15 cellular contexts compared by ENCODE assay signal in the genomic region with DNA sequence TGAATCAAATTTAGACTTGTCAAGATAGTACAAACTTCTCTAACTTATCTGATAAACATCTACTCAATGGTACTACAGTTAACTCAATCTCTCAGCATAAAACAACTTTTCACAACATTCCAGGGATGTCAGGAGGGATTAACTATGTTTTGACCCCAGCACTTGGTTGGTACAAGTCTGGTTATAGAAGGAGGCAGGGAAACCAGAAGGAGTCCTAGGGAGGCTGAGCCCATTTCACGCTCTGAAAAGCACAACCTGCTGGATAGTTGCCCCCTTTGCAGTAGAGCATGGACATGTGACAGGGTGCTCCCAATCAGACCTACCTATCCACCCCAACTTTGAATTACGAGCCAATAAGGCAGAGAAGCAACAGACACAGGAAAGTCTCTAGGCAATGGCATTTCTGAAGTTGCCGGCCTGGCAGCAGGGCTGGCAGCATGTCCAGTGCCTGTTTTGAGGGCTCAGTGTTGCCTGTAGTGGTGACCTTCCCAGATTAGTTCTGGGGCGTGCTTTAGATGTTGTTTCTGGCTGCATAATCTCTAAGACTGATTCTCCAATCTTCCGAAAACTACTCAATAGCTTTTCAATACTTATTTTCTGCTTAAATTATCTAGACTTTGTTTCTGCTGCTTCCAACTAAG. TPM values are rescaled to one million over a fixed set of nuclear protein-coding genes. Genes with fewer than 3 reads are reported as not detected.
DNase-seq lines count a peak whose midpoint lies in the region; ATAC-seq, FAIRE-seq and TF ChIP-seq lines count a peak whose summit lies in the region.
"Had no signal": no experiment of that assay in that cellular context is flagged by ENCODE, and none has a peak within 500 bp of the region (broad histone marks: within the 10 kb centered on the region; RNA-seq: fewer than 3 reads in every experiment).

No MANE protein-coding gene starts in this region.

- no peak overlapping the region for H3K4ac ChIP-seq in H1 (replicated peaks; ENCODE audit: insufficient read length, low read depth, low read length)

- H3K9me3 Mint-ChIP-seq in CD14-positive monocyte, result peaks cover 0 to 2% (median 0%) of the 10 kb centered on the region in 7 donors
- H3K9me3 Mint-ChIP-seq: CD4-positive, alpha-beta T cell; stimulated activated naive CD8-positive, alpha-beta T cell treated with anti-CD3 and anti-CD28 coated beads, Interleukin-15, Interleukin-2, amounts not matched to agents 100 ng/mL and 50 ng/mL, for 24 hours had no signal

- no peaks in the 10 kb centered on the region for H3K36me3 ChIP-seq in OCI-LY1 (ENCODE audit: insufficient read depth, low read length)
- H3K36me3 ChIP-seq in H1 (ENCODE audit: control insufficient read depth in 2 of 4, insufficient read depth in 4 of 4, low read length in 3 of 4), result no peaks in the 10 kb centered on the region; a peak in 1 of 8 replicates

- ATAC-seq in GM19395 (IDR thresholded peaks at IDR 0.05; ENCODE audit: unreplicated experiment), result no peak

- H3K4me3 ChIP-seq in OCI-LY1 (ENCODE audit: low read depth, low read length, poor library complexity, severe bottlenecking) (no peak overlapping the region), H1 (ENCODE audit: extremely low read depth in 1 of 4, insufficient read depth in 2 of 4, low read depth in 3 of 4, low read length in 4 of 4) (no peak overlapping the region)

- H2BK5ac ChIP-seq in H1 (ENCODE audit: low read depth, low read length), result no peak overlapping the region

- H3K9ac ChIP-seq in OCI-LY1 (ENCODE audit: low read length), result no peak overlapping the region
- H3K9ac ChIP-seq in H1 (replicated peaks in 1 of 4; ENCODE audit: extremely low read depth in 1 of 4, low read depth in 3 of 4, low read length in 3 of 4), result no peak overlapping the region

- FAIRE-seq in H1 (lab: Jason Lieb, UNC), result no peak

- no peak overlapping the region for H4K91ac ChIP-seq in H1 (replicated peaks; ENCODE audit: insufficient read length, low read length)

- no peak overlapping the region for H4K5ac ChIP-seq in H1 (ENCODE audit: insufficient read length, low read depth, low read length)

- peaks cover 48% of the 10 kb centered on the region for H3K4me1 Mint-ChIP-seq in CD14-positive monocyte
- H3K4me1 Mint-ChIP-seq: nephron progenitor cell had no signal

- no peaks in the 10 kb centered on the region for H3K23me2 ChIP-seq in H1 (ENCODE audit: low read depth, low read length)

- H3K79me1 ChIP-seq in H1 (ENCODE audit: low read depth, low read length), result no peaks in the 10 kb centered on the region

- H2BK15ac ChIP-seq in H1 (ENCODE audit: low read length), result no peak overlapping the region

- H3F3A ChIP-seq in OCI-LY1 (ENCODE audit: insufficient read depth, low read length), result no peaks in the 10 kb centered on the region

- peak overlapping the region; percentile 78 to 94 (median 90) for H3K27ac Mint-ChIP-seq in CD14-positive monocyte
- H3K27ac Mint-ChIP-seq: CD4-positive, alpha-beta T cell; nephron progenitor cell; stimulated activated naive CD8-positive, alpha-beta T cell treated with anti-CD3 and anti-CD28 coated beads, Interleukin-15, Interleukin-2, amounts not matched to agents 100 ng/mL and 50 ng/mL, for 24 hours had no signal

- TF ChIP-seq RAD21 in H1 (IDR thresholded peaks at IDR 0.05 in 1 of 2, conservative IDR thresholded peaks at IDR 0.05 in 1 of 2; ENCODE audit: low read depth in 2 of 2, low read length in 2 of 2), result no peak

- TF ChIP-seq CTCF in CD14-positive monocyte (IDR thresholded peaks at IDR 0.05), result no peak
- TF ChIP-seq CTCF in OCI-LY1 (IDR thresholded peaks at IDR 0.05; ENCODE audit: low read length), result no peak
- no peak for TF ChIP-seq CTCF in H1 (IDR thresholded peaks at IDR 0.05; ENCODE audit: control extremely low read depth in 1 of 3, insufficient read depth in 1 of 3, low read depth in 1 of 3, low read length in 3 of 3)

- intact Hi-C loops in CD14-positive monocyte (cut with micrococcal nuclease), result no loop called here

- H2AFZ ChIP-seq in OCI-LY1 (ENCODE audit: low read length), result 0 out of 2 replicates have a peak overlapping the region, but pooled peaks have one; percentile 35
- H2AFZ ChIP-seq in H1 (ENCODE audit: low read length), result peak overlapping the region; percentile 42; the same call in 1 of the 2 replicates

- no peak overlapping the region for H3K14ac ChIP-seq in H1 (ENCODE audit: insufficient read length)

- no peak for DNase-seq in CD14-positive monocyte (ENCODE audit: low spot score)
- DNase-seq in H1 (ENCODE audit: low read depth in 1 of 2, low spot score in 2 of 2), result no peak
- peak; percentile 55 for DNase-seq in non-pigmented ciliary epithelial cell (ENCODE audit: low read depth)
- DNase-seq in stimulated activated CD4-positive, alpha-beta T cell treated with anti-CD3 and anti-CD28 coated beads, Interleukin-4, amount 100 ng/mL, for 24 hours, result no peak
- DNase-seq in hypothalamus (lab: John Stamatoyannopoulos, UW), result no peak
- DNase-seq in NCI-H748 treated with DMSO at 0.1 percent for 48 hours (lab: John Stamatoyannopoulos, UW), result no peak
- DNase-seq: CD4-positive, alpha-beta T cell; effector memory CD4-positive, alpha-beta T cell; NCI-H1105 treated with DMSO at 0.1 percent for 48 hours; NCI-H774; nephron progenitor cell; T-helper 1 cell had no signal

- H4K8ac ChIP-seq in H1 (ENCODE audit: extremely low read depth, insufficient read depth, low read length), result no peak overlapping the region

- H3K27me3 Mint-ChIP-seq in CD14-positive monocyte (ENCODE audit: low read depth in 3 of 3), result no peaks in the 10 kb centered on the region

- H3K4me2 ChIP-seq in OCI-LY1 (ENCODE audit: low read length) (no peak overlapping the region), H1 (ENCODE audit: insufficient read depth in 1 of 2, low read depth in 2 of 2, low read length in 2 of 2) (no peak overlapping the region)

- H4K20me1 ChIP-seq in OCI-LY1 (ENCODE audit: insufficient read depth, low read length), result no peaks in the 10 kb centered on the region
- H4K20me1 ChIP-seq in H1 (replicated peaks in 1 of 2; ENCODE audit: control insufficient read depth in 1 of 2, insufficient read depth in 2 of 2, low read length in 2 of 2), result no peaks in the 10 kb centered on the region

- no peak for TF ChIP-seq EP300 in H1 (IDR thresholded peaks at IDR 0.05; ENCODE audit: borderline replicate concordance in 1 of 2, low read depth in 2 of 2, low read length in 2 of 2)

- H3K23ac ChIP-seq in H1 (ENCODE audit: insufficient read length), result no peak overlapping the region

- H3K27ac ChIP-seq in OCI-LY1 (ENCODE audit: low read depth, low read length, poor library complexity, severe bottlenecking) (peak overlapping the region; percentile 26), H1 (ENCODE audit: low read depth, low read length) (no peak overlapping the region)

- H3K36me3 Mint-ChIP-seq in CD14-positive monocyte, result no peaks in the 10 kb centered on the region

- H3K9me3 ChIP-seq in OCI-LY1 (ENCODE audit: low read length) (no peaks in the 10 kb centered on the region), H1 (ENCODE audit: insufficient read depth in 2 of 2, low read depth in 1 of 2, low read length in 1 of 2) (no peaks in the 10 kb centered on the region)

- no peak overlapping the region for H3K4me3 Mint-ChIP-seq in CD14-positive monocyte
- H3K4me3 Mint-ChIP-seq: CD4-positive, alpha-beta T cell; nephron progenitor cell; stimulated activated naive CD8-positive, alpha-beta T cell treated with anti-CD3 and anti-CD28 coated beads, Interleukin-15, Interleukin-2, amounts not matched to agents 100 ng/mL and 50 ng/mL, for 24 hours had no signal

- no peaks in the 10 kb centered on the region for H3K9me2 ChIP-seq in OCI-LY1 (ENCODE audit: low read depth, low read length)

- H3K27me3 ChIP-seq in OCI-LY1 (ENCODE audit: insufficient read depth, low read length) (no peaks in the 10 kb centered on the region), H1 (replicated peaks in 1 of 4; ENCODE audit: control insufficient read depth in 3 of 4, extremely low read depth in 1 of 4, insufficient read depth in 3 of 4, low read length in 3 of 4) (no peaks in the 10 kb centered on the region)

- CTCF ChIA-PET in H1 (lab: Charles Lee; ENCODE audit: partially characterized antibody), result interaction anchor here (2.7 to 3.8 kb wide), 2 partner anchors 12 to 253 kb away, joined by 8 to 47 read pairs; no protein-coding TSS in a partner anchor

- POLR2A ChIA-PET in H1 (lab: Charles Lee; ENCODE audit: partially characterized antibody), result no interaction called here

- no peak overlapping the region for H3K18ac ChIP-seq in H1 (ENCODE audit: extremely low read depth, low read length)

- TF ChIP-seq POLR2A in H1 (IDR thresholded peaks at IDR 0.05; ENCODE audit: control extremely low read depth in 1 of 2, low read depth in 2 of 2, low read length in 2 of 2), result no peak

- H2AK5ac ChIP-seq in H1 (ENCODE audit: low read depth, low read length), result no peak overlapping the region

- H2BK12ac ChIP-seq in H1 (ENCODE audit: low read depth, low read length), result no peak overlapping the region

- no peak overlapping the region for H3K56ac ChIP-seq in H1 (replicated peaks; ENCODE audit: insufficient read length, low read depth, low read length)

- no peak overlapping the region for H2BK120ac ChIP-seq in H1 (replicated peaks; ENCODE audit: low read depth, low read length)

- no peak overlapping the region for H2BK20ac ChIP-seq in H1 (ENCODE audit: low read length)

- WGBS in H1 (ENCODE audit: extremely low coverage in 1 of 2, insufficient coverage in 1 of 2, insufficient read length in 1 of 2, insufficient replicate concordance in 2 of 2, low coverage in 1 of 2, low lambda C conversion rate in 2 of 2, missing lambda C conversion rate in 1 of 2), 2 experiments, result 89% methylated on average over 5 of the region's 5 CpGs; no CpG with 5 or more reads in 1 of the 2 experiments

- H3K4me1 ChIP-seq in OCI-LY1 (ENCODE audit: insufficient read depth, low read length, severe bottlenecking), result peaks cover 30% of the 10 kb centered on the region
- H3K4me1 ChIP-seq in H1 (replicated peaks in 1 of 4; ENCODE audit: control insufficient read depth in 3 of 4, insufficient read depth in 4 of 4, low read length in 3 of 4), result no peaks in the 10 kb centered on the region

- H3K79me2 ChIP-seq in OCI-LY1 (ENCODE audit: insufficient read depth, low read length) (no peaks in the 10 kb centered on the region), H1 (ENCODE audit: control insufficient read depth in 1 of 2, insufficient read depth in 2 of 2, low read length in 2 of 2) (no peaks in the 10 kb centered on the region)

RNA-seq across cellular contexts. Expression of a gene that starts 8.2 kb away (rescaled TPM):
- polyA plus RNA-seq in CD14-positive monocyte (not detected), H1 (2011; rRNA removed) (not detected in 2 replicates)
- total RNA-seq in H1 (2021; fragmentation: NEBNext Ultra II Directional; extraction: Animal tissue kit (Norgen Biotek cat#: 25700)), result not detected in 2 replicates
- polyA plus RNA-seq in H1 (2011; cell fraction: cytosol; rRNA removed), result not detected
- not detected for polyA plus RNA-seq in H1 (2011; cell fraction: nucleus; rRNA removed)
- not detected in 4 replicates for polyA plus RNA-seq in H1 (2012, experiment 1 of 2)
- polyA plus RNA-seq in H1 (2012, experiment 2 of 2), result not detected
- polyA plus RNA-seq in H1 (2013, experiment 1 of 2), result not detected
- polyA plus RNA-seq in H1 (2013, experiment 2 of 2), result not detected
- not detected in 2 replicates for polyA minus RNA-seq in H1 (2011; rRNA and poly(A)+ RNA removed)
- not detected for polyA minus RNA-seq in H1 (2011; cell fraction: cytosol; rRNA and poly(A)+ RNA removed)
- polyA minus RNA-seq in H1 (2011; cell fraction: nucleus; rRNA and poly(A)+ RNA removed), result not detected
- total RNA-seq: CD4-positive, alpha-beta T cell had no signal

RNA-seq across cellular contexts. Expression of a gene that starts 28.8 kb away (rescaled TPM):
- 100 to 1,000 TPM; 462 to 481 TPM for polyA plus RNA-seq in CD14-positive monocyte
- total RNA-seq in H1 (2021; fragmentation: NEBNext Ultra II Directional; extraction: Animal tissue kit (Norgen Biotek cat#: 25700)), result 35.4 and 37.1 TPM in 2 replicates
- polyA plus RNA-seq in H1 (2011; rRNA removed), result 13.5 and 19.4 TPM in 2 replicates
- 23.5 TPM for polyA plus RNA-seq in H1 (2011; cell fraction: cytosol; rRNA removed)
- 13.4 TPM for polyA plus RNA-seq in H1 (2011; cell fraction: nucleus; rRNA removed)
- 19.9 to 33.6 TPM (median 26.5 TPM) in 4 replicates for polyA plus RNA-seq in H1 (2012, experiment 1 of 2)
- 3.2 TPM for polyA plus RNA-seq in H1 (2012, experiment 2 of 2)
- polyA plus RNA-seq in H1 (2013, experiment 1 of 2), result 54.4 TPM
- polyA plus RNA-seq in H1 (2013, experiment 2 of 2), result 69.1 TPM
- 46.1 and 50.6 TPM in 2 replicates for polyA minus RNA-seq in H1 (2011; rRNA and poly(A)+ RNA removed)
- polyA minus RNA-seq in H1 (2011; cell fraction: cytosol; rRNA and poly(A)+ RNA removed), result 29.1 TPM
- 78.4 TPM for polyA minus RNA-seq in H1 (2011; cell fraction: nucleus; rRNA and poly(A)+ RNA removed)

RNA-seq across cellular contexts. Expression of a gene that starts 31.9 kb away (rescaled TPM):
- 10 to 100 TPM; 73.5 to 74.4 TPM for polyA plus RNA-seq in CD14-positive monocyte
- 51.6 and 57.2 TPM in 2 replicates for total RNA-seq in H1 (2021; fragmentation: NEBNext Ultra II Directional; extraction: Animal tissue kit (Norgen Biotek cat#: 25700))
- polyA plus RNA-seq in H1 (2011; rRNA removed), result 12.1 and 20.2 TPM in 2 replicates
- 31.2 TPM for polyA plus RNA-seq in H1 (2011; cell fraction: cytosol; rRNA removed)
- polyA plus RNA-seq in H1 (2011; cell fraction: nucleus; rRNA removed), result 13.4 TPM
- 29.5 to 50.7 TPM (median 35.3 TPM) in 4 replicates for polyA plus RNA-seq in H1 (2012, experiment 1 of 2)
- 5.6 TPM for polyA plus RNA-seq in H1 (2012, experiment 2 of 2)
- polyA plus RNA-seq in H1 (2013, experiment 1 of 2), result 29.8 TPM
- 27.4 TPM for polyA plus RNA-seq in H1 (2013, experiment 2 of 2)
- polyA minus RNA-seq in H1 (2011; rRNA and poly(A)+ RNA removed), result 23.8 and 53.1 TPM in 2 replicates
- 9.4 TPM for polyA minus RNA-seq in H1 (2011; cell fraction: cytosol; rRNA and poly(A)+ RNA removed)
- polyA minus RNA-seq in H1 (2011; cell fraction: nucleus; rRNA and poly(A)+ RNA removed), result 19.4 TPM

Comparison
In these comparisons a context has a peak if more than half of its experiments do, and no peak if none do; other contexts are left out.
1. RNA of a gene that starts 28.8 kb away (polyA plus RNA-seq): 462 to 481 TPM in CD14-positive monocyte; 3.2 to 69.1 TPM in H1; every median in the first group is over 4 times any median in the second.